In genomic region chr1:116127123-116127847, GRCh38 we compare ENCODE assay signal across 15 cellular contexts. TPM values are rescaled to one million over a fixed set of nuclear protein-coding genes. Genes with fewer than 3 reads are reported as not detected.
"Had no signal": no experiment of that assay in that cellular context is flagged by ENCODE, and none has a peak within 500 bp of the region (broad histone marks: within the 10 kb centered on the region; RNA-seq: fewer than 3 reads in every experiment).

No MANE protein-coding gene starts in this region.

- H3K27me3 ChIP-seq: gastrocnemius medialis had no signal

- ATAC-seq: esophagus mucosa, gastrocnemius medialis, sciatic nerve had no signal

- DNase-seq: activated CD4-positive, alpha-beta T cell treated with anti-CD3 and anti-CD28 coated beads, Interleukin-2, amount 10 ng/mL, durations not matched to agents 7 days and 5 days; activated effector memory CD4-positive, alpha-beta T cell treated with Interleukin-2 at 50 U/mL for 16 hours; anterior cingulate cortex; cerebellar nuclear complex; gastrocnemius medialis; kidney glomerular epithelial cell; stimulated activated CD4-positive, alpha-beta T cell treated with anti-CD3 and anti-CD28 coated beads, Interleukin-4, amount 100 ng/mL, for 24 hours; T1000 had no signal

- H3K27ac Mint-ChIP-seq: activated CD4-positive, alpha-beta T cell treated with anti-CD3 and anti-CD28 coated beads, Interleukin-2, amount 10 ng/mL, durations not matched to agents 7 days and 5 days; activated naive CD4-positive, alpha-beta T cell treated with anti-CD3 and anti-CD28 coated beads, Interleukin-2, amount 50 U/mL, for 24 hours; dendritic cell treated with granulocyte-macrophage colony-stimulating factor and Interleukin-4, amounts not matched to agents 40 ng/mL and 50 ng/mL, for 4 days had no signal

- H3K27ac ChIP-seq: gastrocnemius medialis, SJSA1, tibial nerve had no signal

- H3K4me3 ChIP-seq: gastrocnemius medialis, SJSA1, tibial nerve had no signal

- H3K36me3 Mint-ChIP-seq: activated naive CD4-positive, alpha-beta T cell treated with anti-CD3 and anti-CD28 coated beads, Interleukin-2, amount 50 U/mL, for 24 hours had no signal

- H3K9me3 Mint-ChIP-seq: activated CD4-positive, alpha-beta T cell treated with anti-CD3 and anti-CD28 coated beads, Interleukin-2, amount 10 ng/mL, durations not matched to agents 7 days and 5 days; activated naive CD4-positive, alpha-beta T cell treated with anti-CD3 and anti-CD28 coated beads, Interleukin-2, amount 50 U/mL, for 24 hours; dendritic cell treated with granulocyte-macrophage colony-stimulating factor and Interleukin-4, amounts not matched to agents 40 ng/mL and 50 ng/mL, for 4 days had no signal

- H3K27me3 Mint-ChIP-seq: activated naive CD4-positive, alpha-beta T cell treated with anti-CD3 and anti-CD28 coated beads, Interleukin-2, amount 50 U/mL, for 24 hours; dendritic cell treated with granulocyte-macrophage colony-stimulating factor and Interleukin-4, amounts not matched to agents 40 ng/mL and 50 ng/mL, for 4 days had no signal

- H3K4me3 Mint-ChIP-seq: activated CD4-positive, alpha-beta T cell treated with anti-CD3 and anti-CD28 coated beads, Interleukin-2, amount 10 ng/mL, durations not matched to agents 7 days and 5 days; dendritic cell treated with granulocyte-macrophage colony-stimulating factor and Interleukin-4, amounts not matched to agents 40 ng/mL and 50 ng/mL, for 4 days had no signal

RNA-seq across cellular contexts. Expression of gene MAB21L3, which starts 16.1 kb away (rescaled TPM):
- total RNA-seq: activated CD4-positive, alpha-beta T cell treated with anti-CD3 and anti-CD28 coated beads, Interleukin-2, amount 10 ng/mL, durations not matched to agents 7 days and 5 days; pulmonary artery endothelial cell; sciatic nerve; SJSA1 had no signal
